8 cellular contexts compared by ENCODE assay signal in genomic region chr14:88823968-88824313, GRCh38. TPM values are rescaled to one million over a fixed set of nuclear protein-coding genes. Genes with fewer than 3 reads are reported as not detected.
DNase-seq lines count a peak whose midpoint lies in the region; ATAC-seq, FAIRE-seq and TF ChIP-seq lines count a peak whose summit lies in the region.

No MANE protein-coding gene starts in this region.

- peak; percentile 4 for ATAC-seq in GM19035 (IDR thresholded peaks at IDR 0.05; ENCODE audit: unreplicated experiment)
- ATAC-seq in HG03066 (IDR thresholded peaks at IDR 0.05; ENCODE audit: low read depth, unreplicated experiment) = peak; percentile 3
- ATAC-seq in sciatic nerve = no peak

- H3K4me1 Mint-ChIP-seq in mesothelial cell of epicardium = peaks cover 35% of the 10 kb centered on the region

- 3 to 7% (median 3%) methylated on average over 9 of the region's 9 CpGs for WGBS in small intestine, 3 donors

- peak overlapping the region; percentile 71 to 78 for H3K4me3 ChIP-seq in ascending aorta
- H3K4me3 ChIP-seq in small intestine (ENCODE audit: low read depth in 1 of 2, low read length in 2 of 2) = peak overlapping the region in 1 of 2 donors; percentile 61

- no peaks in the 10 kb centered on the region for H3K27me3 ChIP-seq in ascending aorta
- H3K27me3 ChIP-seq in small intestine (ENCODE audit: control insufficient read depth in 2 of 2, insufficient read depth in 2 of 2, low read length in 2 of 2) = no peaks in the 10 kb centered on the region

- peak overlapping the region; percentile 79 for H3K4me3 Mint-ChIP-seq in mesothelial cell of epicardium

- no peak for FAIRE-seq in small intestine (lab: Jason Lieb, UNC)

- no peaks in the 10 kb centered on the region for H3K9me3 ChIP-seq in ascending aorta
- H3K9me3 ChIP-seq in small intestine (ENCODE audit: control insufficient read depth, low read depth) = no peaks in the 10 kb centered on the region

- TF ChIP-seq CTCF in ascending aorta (IDR thresholded peaks at IDR 0.05) = no peak
- TF ChIP-seq CTCF in mesothelial cell of epicardium (IDR thresholded peaks at IDR 0.05; ENCODE audit: unreplicated experiment) = no peak

- peaks cover 2% of the 10 kb centered on the region for H3K27me3 Mint-ChIP-seq in mesothelial cell of epicardium (ENCODE audit: low read depth)

- H3K4me1 ChIP-seq in ascending aorta (no peaks in the 10 kb centered on the region), small intestine (ENCODE audit: control insufficient read depth in 2 of 2, insufficient read depth in 1 of 2, low read depth in 1 of 2, low read length in 1 of 2) (peaks cover 0 to 3% of the 10 kb centered on the region in 2 donors)

- H3K9me3 Mint-ChIP-seq in mesothelial cell of epicardium = no peaks in the 10 kb centered on the region

- H3K27ac ChIP-seq in ascending aorta = peak overlapping the region; percentile 72
- peak overlapping the region in 1 of 2 donors; percentile 86 for H3K27ac ChIP-seq in small intestine (ENCODE audit: low read depth in 1 of 2, low read length in 1 of 2)

- H3K36me3 ChIP-seq in ascending aorta = no peaks in the 10 kb centered on the region
- no peaks in the 10 kb centered on the region for H3K36me3 ChIP-seq in small intestine (ENCODE audit: control insufficient read depth in 2 of 2, insufficient read depth in 2 of 2, low read length in 2 of 2)

- no peak for DNase-seq in ascending aorta (ENCODE audit: low spot score in 2 of 2)
- no peak for DNase-seq in mesothelial cell of epicardium (ENCODE audit: low spot score in 2 of 2, unreplicated experiment in 2 of 2)
- no peak for DNase-seq in sciatic nerve (ENCODE audit: low spot score)
- DNase-seq in NK-92 (lab: John Stamatoyannopoulos, UW; ENCODE audit: unreplicated experiment) = no peak
- no peak for DNase-seq in NCI-H187 treated with DMSO at 0.1 percent for 48 hours (lab: John Stamatoyannopoulos, UW)
- DNase-seq in small intestine = no peak

- no peaks in the 10 kb centered on the region for H3K36me3 Mint-ChIP-seq in mesothelial cell of epicardium

- intact Hi-C loops in ascending aorta (cut with DNase I) = loop anchor here (2.0 to 10.0 kb wide), 2 partner anchors 1133 to 1581 kb away; no protein-coding TSS in a partner anchor
- intact Hi-C loops in sciatic nerve (cut with DNase I) = no loop called here

- H3K27ac Mint-ChIP-seq in mesothelial cell of epicardium = peak overlapping the region; percentile 99

RNA-seq across cellular contexts. Expression of gene TTC8, which starts 0.5 kb away (rescaled TPM):
- total RNA-seq in ascending aorta = 24.4 TPM
- 28.6 to 32.6 TPM (median 29.0 TPM) in 3 replicates for total RNA-seq in mesothelial cell of epicardium
- 28.1 TPM for total RNA-seq in sciatic nerve
- 1 to 10 TPM; 2.4 to 8.8 (median 3.8) TPM for polyA plus RNA-seq in small intestine

RNA-seq across cellular contexts. Expression of gene EML5, which starts 31.2 kb away (rescaled TPM):
- total RNA-seq in ascending aorta (0.21 TPM), mesothelial cell of epicardium (1.6 to 2.6 TPM (median 2.0 TPM) in 3 replicates), sciatic nerve (2.1 TPM)
- under 1 TPM in 1 of 3 donors, not detected in 2; 0.70 TPM for polyA plus RNA-seq in small intestine
